In the genomic region with DNA sequence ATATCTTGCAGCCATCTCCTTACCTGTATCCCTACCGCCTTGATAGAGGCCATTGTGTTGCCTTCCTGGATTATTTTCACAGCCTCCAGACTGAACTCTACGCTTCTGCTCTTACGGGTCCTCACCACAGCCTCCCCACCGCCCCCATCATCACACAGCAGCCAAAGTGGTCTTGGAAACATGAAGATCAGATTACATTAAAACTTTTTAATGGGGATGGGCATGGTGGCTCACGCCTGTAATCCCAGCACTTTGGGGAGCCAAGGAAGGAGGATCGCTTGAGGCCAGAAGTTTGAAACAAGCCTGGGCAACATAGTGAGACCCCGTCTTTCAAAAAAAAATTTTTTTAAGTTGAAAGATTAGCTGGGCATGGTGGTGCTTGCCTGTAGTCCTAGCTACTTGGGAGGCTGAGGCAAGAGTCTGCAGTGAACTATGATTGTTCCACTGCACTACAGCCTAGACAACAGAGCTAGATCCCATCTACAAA, we compare ENCODE assay signal across 19 cellular contexts.
"Had no signal": no experiment of that assay in that cellular context is flagged by ENCODE, and none has a peak within 500 bp of the region (broad histone marks: within the 10 kb centered on the region; RNA-seq: fewer than 3 reads in every experiment).

No MANE protein-coding gene starts in this region.

- H3K4me1 ChIP-seq: heart left ventricle, stomach, transverse colon had no signal

- H3K27ac ChIP-seq: neutrophil, skin epidermis, stomach, thoracic aorta had no signal

- H3K4me3 Mint-ChIP-seq: naive B cell had no signal

- H3K36me3 ChIP-seq: heart left ventricle, neutrophil, stomach, thoracic aorta, transverse colon had no signal

- H3K36me3 Mint-ChIP-seq: naive B cell had no signal

- FAIRE-seq: frontal cortex had no signal

- DNase-seq: dermis blood vessel endothelial cell; effector CD4-positive, alpha-beta T cell; heart left ventricle; hippocampal formation; kidney glomerular epithelial cell; mesendoderm; naive B cell; stimulated activated CD4-positive, alpha-beta T cell treated with anti-CD3 and anti-CD28 coated beads, Interleukin-2, amount 100 ng/mL, for 24 hours; stimulated activated CD4-positive, alpha-beta T cell treated with anti-CD3 and anti-CD28 coated beads, Interleukin-4, amount 100 ng/mL, for 4 hours; stimulated activated naive CD4-positive, alpha-beta T cell; stomach; substantia nigra; transverse colon had no signal

- H3K27me3 ChIP-seq: transverse colon had no signal

- H3K27ac Mint-ChIP-seq: naive B cell had no signal

- H3K9me3 ChIP-seq: neutrophil, thoracic aorta, transverse colon had no signal

- H3K4me1 Mint-ChIP-seq: naive B cell had no signal

- ATAC-seq: esophagus mucosa, heart left ventricle, sciatic nerve had no signal

- H3K4me3 ChIP-seq: heart left ventricle, skin epidermis, stomach, thoracic aorta, transverse colon had no signal
